12 cellular contexts compared by ENCODE assay signal in the genomic region with DNA sequence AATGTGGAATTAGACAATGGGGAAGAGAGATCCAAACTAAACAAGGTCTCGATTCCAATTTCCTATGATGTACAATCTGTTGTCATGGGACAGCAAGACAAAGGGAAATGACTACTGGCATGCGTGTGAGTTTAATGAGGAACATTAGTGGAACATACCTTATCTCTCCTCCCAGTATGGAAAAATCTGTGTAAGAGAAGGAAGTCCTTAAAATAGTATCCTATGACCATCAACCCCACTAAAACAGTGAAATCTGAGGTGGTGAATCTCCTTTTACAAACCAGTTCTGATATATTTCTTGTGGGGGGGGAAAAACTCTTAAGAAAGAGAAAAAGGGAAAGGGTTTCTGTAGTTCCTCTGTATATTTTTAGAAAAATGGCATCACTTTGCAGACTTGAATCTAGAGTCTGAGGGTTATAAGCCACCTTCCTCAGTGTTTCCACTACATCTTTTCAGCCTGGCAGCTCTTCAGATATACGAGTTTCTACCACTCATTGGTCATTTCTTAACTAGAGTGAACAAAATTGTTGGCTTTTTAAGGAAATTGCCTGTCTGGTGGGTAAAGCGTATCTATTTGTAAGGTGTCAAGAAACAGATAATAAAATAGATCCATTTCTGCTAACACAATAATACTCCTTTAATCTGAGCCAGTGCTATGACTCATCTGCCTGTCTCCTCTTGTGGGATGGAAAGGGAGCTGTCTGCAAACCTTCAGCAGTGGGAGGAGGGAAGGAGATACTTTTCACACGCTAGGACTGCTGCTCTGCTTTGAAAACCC. TPM values are rescaled to one million over a fixed set of nuclear protein-coding genes. Genes with fewer than 3 reads are reported as not detected.
DNase-seq lines count a peak whose midpoint lies in the region; ATAC-seq, FAIRE-seq and TF ChIP-seq lines count a peak whose summit lies in the region.
"Had no signal": no experiment of that assay in that cellular context is flagged by ENCODE, and none has a peak within 500 bp of the region (broad histone marks: within the 10 kb centered on the region; RNA-seq: fewer than 3 reads in every experiment).

No MANE protein-coding gene starts in this region.

- H3K79me2 ChIP-seq in keratinocyte (ENCODE audit: control insufficient read depth, insufficient read depth, low read length), result no peaks in the 10 kb centered on the region

- H3K9me3 ChIP-seq in right cardiac atrium (ENCODE audit: control insufficient read depth, low read length) (no peaks in the 10 kb centered on the region), right atrium auricular region (no peaks in the 10 kb centered on the region), ascending aorta (no peaks in the 10 kb centered on the region), keratinocyte (ENCODE audit: control insufficient read depth, low read depth, low read length) (no peaks in the 10 kb centered on the region), vagina (no peaks in the 10 kb centered on the region)
- H3K9me3 ChIP-seq: right lobe of liver had no signal

- H3K9me1 ChIP-seq in keratinocyte (ENCODE audit: control insufficient read depth, extremely low read depth, insufficient read depth, low read length), result no peaks in the 10 kb centered on the region

- H3K27ac ChIP-seq in right cardiac atrium (ENCODE audit: low read length) (no peak overlapping the region), right atrium auricular region (peak overlapping the region in 1 of 2 donors; percentile 29), ascending aorta (peak overlapping the region; percentile 51 to 53), keratinocyte (ENCODE audit: control insufficient read depth, insufficient read depth, low read length) (no peak overlapping the region), vagina (peak overlapping the region; percentile 5)
- H3K27ac ChIP-seq: right lobe of liver, VCaP had no signal

- dilution Hi-C loops in keratinocyte (cut with MboI; ENCODE audit: extremely low pct_ligation_motif_present, low sequenced_read_pairs), result no loop called here

- ATAC-seq in right cardiac atrium, result peak; percentile 15 to 81

- TF ChIP-seq POLR2A in vagina (IDR thresholded peaks at IDR 0.05), result no peak

- intact Hi-C loops in right cardiac atrium (cut with DNase I), result no loop called here
- intact Hi-C loops in ascending aorta (cut with DNase I), result loop anchor here (10.0 kb wide), 2 partner anchors 333 to 743 kb away; a partner anchor contains a TSS
- intact Hi-C loops in vagina (cut with DNase I), result no loop called here

- H3K27me3 ChIP-seq in right cardiac atrium (ENCODE audit: control insufficient read depth, insufficient read depth) (no peaks in the 10 kb centered on the region), right atrium auricular region (no peaks in the 10 kb centered on the region), ascending aorta (no peaks in the 10 kb centered on the region), keratinocyte (ENCODE audit: control insufficient read depth, extremely low read depth, insufficient read depth, low read length) (peaks cover 36% of the 10 kb centered on the region), vagina (no peaks in the 10 kb centered on the region)
- H3K27me3 ChIP-seq: right lobe of liver had no signal

- DNase-seq in right cardiac atrium (no peak), right atrium auricular region (ENCODE audit: low spot score) (no peak), ascending aorta (ENCODE audit: low spot score in 2 of 2) (no peak), keratinocyte (ENCODE audit: low read depth, low spot score) (no peak), vagina (ENCODE audit: extremely low spot score in 2 of 2) (no peak), cerebellar nuclear complex (lab: John Stamatoyannopoulos, UW) (no peak), NCI-H1694 (lab: John Stamatoyannopoulos, UW) (no peak), RCC 7860 (ENCODE audit: low spot score) (no peak)
- DNase-seq: AML-193, NCI-H82, right lobe of liver had no signal

- no peak overlapping the region for H2AFZ ChIP-seq in keratinocyte (ENCODE audit: control insufficient read depth, low read length)

- TF ChIP-seq CTCF in right atrium auricular region (IDR thresholded peaks at IDR 0.05) (no peak), ascending aorta (IDR thresholded peaks at IDR 0.05) (no peak), keratinocyte (optimal IDR thresholded peaks at IDR 0.05 in 1 of 3, IDR thresholded peaks at IDR 0.05 in 1 of 3, conservative IDR thresholded peaks at IDR 0.05 in 1 of 3; ENCODE audit: extremely low read depth in 1 of 3, insufficient read depth in 2 of 3, low read length in 3 of 3) (no peak), vagina (IDR thresholded peaks at IDR 0.05) (no peak)

- H4K20me1 ChIP-seq in keratinocyte (ENCODE audit: control insufficient read depth, extremely low read depth, insufficient read depth, low read length), result no peaks in the 10 kb centered on the region

- FAIRE-seq in keratinocyte (lab: Jason Lieb, UNC), result peak; percentile 76
- no peak for FAIRE-seq in RCC 7860 (lab: Jason Lieb, UNC)

- H3K4me2 ChIP-seq in keratinocyte (ENCODE audit: control insufficient read depth, extremely low read depth, insufficient read depth, low read depth, low read length), result no peak overlapping the region

- WGBS in right cardiac atrium, result 37% methylated on average over 5 of the region's 5 CpGs

- H3K4me1 ChIP-seq in right cardiac atrium (ENCODE audit: control insufficient read depth, insufficient read depth, low read length), result no peaks in the 10 kb centered on the region
- peaks cover 0 to 37% of the 10 kb centered on the region in 2 donors for H3K4me1 ChIP-seq in right atrium auricular region
- H3K4me1 ChIP-seq in ascending aorta, result peaks cover 0 to 27% of the 10 kb centered on the region in 2 donors
- peaks cover 5% of the 10 kb centered on the region for H3K4me1 ChIP-seq in keratinocyte (ENCODE audit: control insufficient read depth, extremely low read depth, insufficient read depth, low read length)
- peaks cover 41% of the 10 kb centered on the region for H3K4me1 ChIP-seq in vagina

- no peak overlapping the region for H3K4me3 ChIP-seq in right cardiac atrium (ENCODE audit: low read length)
- H3K4me3 ChIP-seq in right atrium auricular region, result no peak overlapping the region
- no peak overlapping the region for H3K4me3 ChIP-seq in ascending aorta
- H3K4me3 ChIP-seq in keratinocyte (ENCODE audit: control insufficient read depth in 2 of 3, extremely low read depth in 1 of 3, insufficient read depth in 2 of 3, low read depth in 1 of 3, low read length in 3 of 3), result no peak overlapping the region
- H3K4me3 ChIP-seq in vagina, result no peak overlapping the region
- H3K4me3 ChIP-seq: right lobe of liver had no signal

- no peak overlapping the region for H3K9ac ChIP-seq in keratinocyte (ENCODE audit: control insufficient read depth, extremely low read depth, insufficient read depth, low read length)

- H3K36me3 ChIP-seq in right atrium auricular region (no peaks in the 10 kb centered on the region), ascending aorta (no peaks in the 10 kb centered on the region), keratinocyte (ENCODE audit: control insufficient read depth in 2 of 2, extremely low read depth in 1 of 2, insufficient read depth in 2 of 2, low read length in 2 of 2) (no peaks in the 10 kb centered on the region), vagina (no peaks in the 10 kb centered on the region)
- H3K36me3 ChIP-seq: right lobe of liver had no signal

RNA-seq across cellular contexts. Expression of a gene that starts 3.0 kb away (rescaled TPM):
- total RNA-seq in right cardiac atrium, result 1 to 10 TPM; 4.3 to 9.4 (median 6.6) TPM
- polyA plus RNA-seq in right cardiac atrium, result 3.0 TPM
- 1 to 10 TPM; 1.2 to 7.7 TPM for total RNA-seq in right atrium auricular region
- 2.6 TPM for total RNA-seq in ascending aorta
- polyA plus RNA-seq in keratinocyte, result 0.51 to 0.85 TPM (median 0.52 TPM) in 3 replicates
- polyA plus RNA-seq in keratinocyte (2011; ENCODE audit: low read depth), result 5.4 TPM
- 0.70 and 0.92 TPM in 2 replicates for polyA plus RNA-seq in keratinocyte (2011; cell fraction: cytosol; rRNA removed)
- 0.64 and 0.66 TPM in 2 replicates for polyA plus RNA-seq in keratinocyte (2011; cell fraction: nucleus; rRNA removed)
- 0.84 and 13.0 TPM in 2 replicates for polyA plus RNA-seq in keratinocyte (2012; ENCODE audit: low replicate concordance)
- polyA minus RNA-seq in keratinocyte, result 0.19 to 1.1 TPM (median 0.59 TPM) in 3 replicates
- polyA minus RNA-seq in keratinocyte (2011; cell fraction: cytosol; rRNA and poly(A)+ RNA removed), result not detected
- 0.42 TPM in 1 of 2 replicates, not detected in the other for polyA minus RNA-seq in keratinocyte (2011; cell fraction: nucleus; rRNA and poly(A)+ RNA removed)
- 21.9 TPM for total RNA-seq in vagina

Comparison
In these comparisons a context has a peak if more than half of its experiments do, and no peak if none do; other contexts are left out.
1. H3K27ac ChIP-seq: peak in ascending aorta (2 of 2) and vagina (single experiment); none in right cardiac atrium (single experiment) and keratinocyte (single experiment).